ENCODE assay signal across 26 cellular contexts in the genomic region with DNA sequence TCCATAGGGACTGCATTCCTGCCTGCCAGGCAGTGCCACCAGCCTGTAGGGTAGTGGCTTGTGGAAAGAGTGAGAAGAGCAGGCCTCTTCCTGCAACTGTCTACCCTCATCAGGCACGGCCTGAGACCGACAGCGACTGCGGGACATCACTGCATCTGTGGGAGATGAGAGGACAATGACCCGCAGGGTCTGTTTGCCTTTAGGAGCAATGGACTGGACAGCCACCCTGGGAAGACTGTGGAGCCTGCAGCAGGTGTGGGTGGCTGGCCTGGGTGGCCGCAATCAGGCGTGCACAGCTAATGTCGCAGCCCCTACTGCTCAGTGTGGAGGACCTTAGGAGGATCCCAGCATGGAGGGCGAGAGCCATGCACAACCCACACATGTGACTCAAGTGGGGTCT.
DNase-seq lines count a peak whose midpoint lies in the region; ATAC-seq, FAIRE-seq and TF ChIP-seq lines count a peak whose summit lies in the region.
"Had no signal": no experiment of that assay in that cellular context is flagged by ENCODE, and none has a peak within 500 bp of the region (broad histone marks: within the 10 kb centered on the region; RNA-seq: fewer than 3 reads in every experiment).

No MANE protein-coding gene starts in this region.

- H3K79me2 ChIP-seq in PC-3 (ENCODE audit: low read length): no peaks in the 10 kb centered on the region

- no peaks in the 10 kb centered on the region for H3K9me2 ChIP-seq in PC-3 (replicated peaks; ENCODE audit: low read length)

- peaks cover 28% of the 10 kb centered on the region for H3K4me1 ChIP-seq in PC-3 (ENCODE audit: insufficient read depth, low read length)
- H3K4me1 ChIP-seq in mucosa of rectum (ENCODE audit: control insufficient read depth in 2 of 2, insufficient read depth in 2 of 2, low read length in 2 of 2): peaks cover 4 to 15% of the 10 kb centered on the region in 2 donors

- H3K27me3 Mint-ChIP-seq in activated CD8-positive, alpha-beta T cell treated with anti-CD3 and anti-CD28 coated beads, Interleukin-2, amount 10 ng/mL, durations not matched to agents 7 days and 5 days (ENCODE audit: low read depth): peaks cover 3% of the 10 kb centered on the region

- POLR2A ChIA-PET in PC-3 (lab: Charles Lee; ENCODE audit: unreplicated experiment): interaction anchor here (0.6 kb wide), 1 partner anchor 95 kb away, joined by 4 read pairs; no protein-coding TSS in a partner anchor
- POLR2A ChIA-PET in activated CD8-positive, alpha-beta T cell treated with anti-CD3 and anti-CD28 coated beads, Interleukin-2, amount 10 ng/mL, durations not matched to agents 7 days and 5 days (lab: Charles Lee): no interaction called here

- H3K4me3 Mint-ChIP-seq in activated CD8-positive, alpha-beta T cell treated with anti-CD3 and anti-CD28 coated beads, Interleukin-2, amount 10 ng/mL, durations not matched to agents 7 days and 5 days: no peak overlapping the region
- H3K4me3 Mint-ChIP-seq: B cell had no signal

- H3K9me3 Mint-ChIP-seq in activated CD8-positive, alpha-beta T cell treated with anti-CD3 and anti-CD28 coated beads, Interleukin-2, amount 10 ng/mL, durations not matched to agents 7 days and 5 days (ENCODE audit: insufficient read depth): no peaks in the 10 kb centered on the region

- no peaks in the 10 kb centered on the region for H3K36me3 Mint-ChIP-seq in activated CD8-positive, alpha-beta T cell treated with anti-CD3 and anti-CD28 coated beads, Interleukin-2, amount 10 ng/mL, durations not matched to agents 7 days and 5 days (ENCODE audit: low read depth)

- H3K27me3 ChIP-seq in PC-3 (ENCODE audit: low read length) (no peaks in the 10 kb centered on the region), mucosa of rectum (ENCODE audit: control insufficient read depth in 2 of 2, insufficient read depth in 2 of 2, low read length in 2 of 2) (no peaks in the 10 kb centered on the region)
- H3K27me3 ChIP-seq: MG63 had no signal

- H3K9me3 ChIP-seq in PC-3 (ENCODE audit: low read length) (no peaks in the 10 kb centered on the region), mucosa of rectum (ENCODE audit: control insufficient read depth in 2 of 2, low read length in 2 of 2) (no peaks in the 10 kb centered on the region)
- H3K9me3 ChIP-seq: A549, MG63 had no signal

- CTCF ChIA-PET in PC-3 (lab: Charles Lee): no interaction called here
- CTCF ChIA-PET in activated CD8-positive, alpha-beta T cell treated with anti-CD3 and anti-CD28 coated beads, Interleukin-2, amount 10 ng/mL, durations not matched to agents 7 days and 5 days (lab: Charles Lee): no interaction called here

- H3K36me3 ChIP-seq in PC-3 (ENCODE audit: low read depth, low read length) (no peaks in the 10 kb centered on the region), mucosa of rectum (ENCODE audit: control insufficient read depth in 2 of 2, insufficient read depth in 2 of 2, low read length in 2 of 2) (no peaks in the 10 kb centered on the region)
- H3K36me3 ChIP-seq: MG63 had no signal

- peak; percentile 46 for FAIRE-seq in urothelium cell line (lab: Jason Lieb, UNC)
- FAIRE-seq: A549, D721Med, GM19239, H1, RCC 7860 had no signal

- H3K9ac ChIP-seq in PC-3 (ENCODE audit: low read length) (peak overlapping the region; percentile 75), mucosa of rectum (ENCODE audit: low read depth in 1 of 2, low read length in 2 of 2) (peak overlapping the region in 1 of 2 donors; percentile 24)

- no peak for TF ChIP-seq CTCF in PC-3 (conservative IDR thresholded peaks at IDR 0.05; ENCODE audit: low read depth, low read length)

- no peaks in the 10 kb centered on the region for H3F3A ChIP-seq in PC-3 (ENCODE audit: low read length, unreplicated experiment)

- no peak overlapping the region for H3K4me3 ChIP-seq in PC-3 (ENCODE audit: low read length)
- no peak overlapping the region for H3K4me3 ChIP-seq in mucosa of rectum (ENCODE audit: low read length in 2 of 2)
- H3K4me3 ChIP-seq: A549, MG63 had no signal

- peak overlapping the region; percentile 47 for H3K4me2 ChIP-seq in PC-3 (ENCODE audit: low read length)

- no peak for DNase-seq in PC-3
- no peak for DNase-seq in epithelial cell of prostate (ENCODE audit: low read depth, low spot score)
- no peak for DNase-seq in urothelium cell line (ENCODE audit: low spot score)
- no peak for DNase-seq in OCI-M1 (lab: John Stamatoyannopoulos, UW)
- no peak for DNase-seq in activated CD8-positive, alpha-beta T cell treated with anti-CD3 and anti-CD28 coated beads, Interleukin-2, amount 10 ng/mL, durations not matched to agents 7 days and 5 days
- DNase-seq: DMS53; GDM1; Karpas-422; NCI-H1048; NCI-H1417 treated with DMSO at 0.1 percent for 48 hours; NCI-H187; NCI-H2227 treated with DMSO at 0.1 percent for 48 hours; NCI-H510A; NCI-H748 treated with DMSO at 0.1 percent for 48 hours; NK-92 treated with Interleukin-12 subunit alpha and Interleukin-12 subunit beta, amount 100 ng/mL, for 24 hours; Right ventricle myocardium superior; SW 1271 had no signal

- no peak for ATAC-seq in PC-3
- no peak for ATAC-seq in HG02763 (IDR thresholded peaks at IDR 0.05; ENCODE audit: unreplicated experiment)
- no peak for ATAC-seq in activated CD8-positive, alpha-beta T cell treated with anti-CD3 and anti-CD28 coated beads, Interleukin-2, amount 10 ng/mL, durations not matched to agents 7 days and 5 days

- H3K27ac Mint-ChIP-seq in activated CD8-positive, alpha-beta T cell treated with anti-CD3 and anti-CD28 coated beads, Interleukin-2, amount 10 ng/mL, durations not matched to agents 7 days and 5 days: no peak overlapping the region
- H3K27ac Mint-ChIP-seq: B cell had no signal

- no peaks in the 10 kb centered on the region for H4K20me1 ChIP-seq in PC-3 (ENCODE audit: low read length)

- BruUV-seq in PC-3 (replicated peaks; lab: Mats Ljungman, UMichigan): no TSS peak

- H3K27ac ChIP-seq in PC-3 (ENCODE audit: low read length) (peak overlapping the region; percentile 100), epithelial cell of prostate (peak overlapping the region; percentile 86), mucosa of rectum (ENCODE audit: low read depth in 2 of 2, low read length in 2 of 2) (peak overlapping the region; percentile 79 to 81)

- no peaks in the 10 kb centered on the region for H3K4me1 Mint-ChIP-seq in activated CD8-positive, alpha-beta T cell treated with anti-CD3 and anti-CD28 coated beads, Interleukin-2, amount 10 ng/mL, durations not matched to agents 7 days and 5 days (ENCODE audit: low read depth)
- H3K4me1 Mint-ChIP-seq: B cell had no signal

- intact Hi-C loops in PC-3 (cut with micrococcal nuclease): no loop called here

- no peak overlapping the region for H2AFZ ChIP-seq in PC-3 (ENCODE audit: low read length)
